Comparison of ENCODE assay signal across 32 cellular contexts in the genomic region with DNA sequence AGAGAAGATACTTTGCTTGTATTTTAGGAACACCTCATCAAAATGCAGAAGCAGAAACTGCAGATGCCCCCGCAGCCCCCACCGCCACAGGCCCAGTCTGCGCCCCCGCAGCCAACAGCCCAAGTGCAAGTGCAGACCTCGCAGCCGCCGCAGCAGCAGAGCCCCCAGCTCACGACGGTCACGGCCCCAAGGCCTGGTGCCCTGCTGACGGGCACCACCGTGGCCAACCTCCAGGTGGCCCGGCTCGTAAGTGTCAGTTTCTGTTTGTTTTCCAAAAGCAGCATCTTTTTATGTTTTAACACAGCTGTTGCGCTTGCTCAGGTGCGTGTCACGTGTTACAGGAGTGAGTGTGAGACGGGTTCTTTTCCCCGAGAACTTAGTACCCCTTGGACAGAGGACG.
DNase-seq lines count a peak whose midpoint lies in the region; ATAC-seq and TF ChIP-seq lines count a peak whose summit lies in the region.
"Had no signal": no experiment of that assay in that cellular context is flagged by ENCODE, and none has a peak within 500 bp of the region (broad histone marks: within the 10 kb centered on the region; RNA-seq: fewer than 3 reads in every experiment).

No MANE protein-coding gene starts in this region.

- H3K4me2 ChIP-seq in OCI-LY7 (ENCODE audit: low read length): peak overlapping the region; percentile 56
- H3K4me2 ChIP-seq: KMS-11 had no signal

- H3K9me3 Mint-ChIP-seq in activated T-cell treated with anti-CD3 and anti-CD28 coated beads, Interleukin-2, amount 50 U/mL, for 24 hours: no peaks in the 10 kb centered on the region
- H3K9me3 Mint-ChIP-seq in memory B cell: no peaks in the 10 kb centered on the region
- no peaks in the 10 kb centered on the region for H3K9me3 Mint-ChIP-seq in activated CD4-positive, alpha-beta memory T cell treated with anti-CD3 and anti-CD28 coated beads, Interleukin-2, amount 10 ng/mL, durations not matched to agents 7 days and 5 days
- H3K9me3 Mint-ChIP-seq: activated CD4-positive, alpha-beta memory T cell treated with anti-CD3 and anti-CD28 coated beads for 36 hours; activated naive CD8-positive, alpha-beta T cell treated with anti-CD3 and anti-CD28 coated beads for 36 hours; activated T-helper 2 cell treated with anti-CD3 and anti-CD28 coated beads, Interferon-gamma antibody, Interleukin-2, Interleukin-4, amounts not matched to agents 10 μg/mL and 5 μg/mL and 100 μg/mL, durations not matched to agents 14 hours and 24 hours and 36 hours; CD8-positive, alpha-beta T cell; T-cell; type B pancreatic cell had no signal

- CTCF ChIA-PET in OCI-LY7 (lab: Charles Lee; ENCODE audit: unreplicated experiment): interaction anchor here (0.6 kb wide), 1 partner anchor 123 kb away, joined by 3 read pairs; no protein-coding TSS in a partner anchor
- CTCF ChIA-PET in activated CD4-positive, alpha-beta memory T cell treated with anti-CD3 and anti-CD28 coated beads, Interleukin-2, amount 10 ng/mL, durations not matched to agents 7 days and 5 days (lab: Charles Lee): interaction anchor here (1.8 kb wide), 1 partner anchor 350 kb away, joined by 4 read pairs; no protein-coding TSS in a partner anchor

- H3K79me2 ChIP-seq in OCI-LY7 (ENCODE audit: insufficient read depth, low read depth, low read length): no peaks in the 10 kb centered on the region

- H3K27me3 Mint-ChIP-seq in activated T-cell treated with anti-CD3 and anti-CD28 coated beads, Interleukin-2, amount 50 U/mL, for 24 hours: no peaks in the 10 kb centered on the region
- no peaks in the 10 kb centered on the region for H3K27me3 Mint-ChIP-seq in memory B cell
- H3K27me3 Mint-ChIP-seq in activated CD4-positive, alpha-beta memory T cell treated with anti-CD3 and anti-CD28 coated beads, Interleukin-2, amount 10 ng/mL, durations not matched to agents 7 days and 5 days: no peaks in the 10 kb centered on the region
- H3K27me3 Mint-ChIP-seq: activated CD4-positive, alpha-beta memory T cell treated with anti-CD3 and anti-CD28 coated beads for 36 hours; activated naive CD8-positive, alpha-beta T cell treated with anti-CD3 and anti-CD28 coated beads for 36 hours; progenitor cell of endocrine pancreas; T-cell; type B pancreatic cell had no signal

- peak overlapping the region; percentile 71 for H3K27ac ChIP-seq in OCI-LY7 (ENCODE audit: low read depth, low read length, poor library complexity, severe bottlenecking)
- H3K27ac ChIP-seq: breast epithelium, KMS-11, right lobe of liver, RWPE1 had no signal

- peak; percentile 54 for ATAC-seq in memory B cell (ENCODE audit: low read depth)
- ATAC-seq: CD8-positive, alpha-beta T cell; left lobe of liver; right lobe of liver; T-cell had no signal

- H3K9me3 ChIP-seq in OCI-LY7 (ENCODE audit: low read length): no peaks in the 10 kb centered on the region
- H3K9me3 ChIP-seq: breast epithelium, right lobe of liver had no signal

- no TSS peak for BruUV-seq in OCI-LY7 (replicated peaks; lab: Mats Ljungman, UMichigan)

- intact Hi-C loops in OCI-LY7 (cut with micrococcal nuclease; ENCODE audit: unreplicated experiment): loop anchor here (10.0 kb wide), 2 partner anchors 140 to 1190 kb away; partner anchors contain the start of genes PUS1 and RAN

- H3K4me1 ChIP-seq in OCI-LY7 (ENCODE audit: insufficient read depth, low read length, poor library complexity, severe bottlenecking): peaks cover 48% of the 10 kb centered on the region
- H3K4me1 ChIP-seq: breast epithelium, right lobe of liver had no signal

- peak overlapping the region; percentile 13 for H3K4me3 ChIP-seq in OCI-LY7 (ENCODE audit: low read depth, low read length, poor library complexity, severe bottlenecking)
- no peak overlapping the region for H3K4me3 ChIP-seq in foreskin fibroblast (ENCODE audit: low read depth in 1 of 2, low read length in 2 of 2)
- H3K4me3 ChIP-seq in H7 (ENCODE audit: insufficient read depth, low read depth, low read length): no peak overlapping the region
- H3K4me3 ChIP-seq: breast epithelium, right lobe of liver had no signal

- POLR2A ChIA-PET in OCI-LY7 (lab: Charles Lee): interaction anchor here (2.2 kb wide), 1 partner anchor 9 kb away, joined by 7 read pairs; no protein-coding TSS in a partner anchor
- POLR2A ChIA-PET in activated CD4-positive, alpha-beta memory T cell treated with anti-CD3 and anti-CD28 coated beads, Interleukin-2, amount 10 ng/mL, durations not matched to agents 7 days and 5 days (lab: Charles Lee): interaction anchor here (0.8 to 1.1 kb wide), 2 partner anchors 10 to 349 kb away, joined by 3 read pairs; no protein-coding TSS in a partner anchor

- H3K27ac Mint-ChIP-seq in activated T-cell treated with anti-CD3 and anti-CD28 coated beads, Interleukin-2, amount 50 U/mL, for 24 hours: peak overlapping the region; percentile 44
- H3K27ac Mint-ChIP-seq in memory B cell: peak overlapping the region; percentile 87
- H3K27ac Mint-ChIP-seq in activated CD4-positive, alpha-beta memory T cell treated with anti-CD3 and anti-CD28 coated beads, Interleukin-2, amount 10 ng/mL, durations not matched to agents 7 days and 5 days: no peak overlapping the region
- H3K27ac Mint-ChIP-seq: activated CD4-positive, alpha-beta memory T cell treated with anti-CD3 and anti-CD28 coated beads for 36 hours; activated naive CD8-positive, alpha-beta T cell treated with anti-CD3 and anti-CD28 coated beads for 36 hours; activated T-helper 2 cell treated with anti-CD3 and anti-CD28 coated beads, Interferon-gamma antibody, Interleukin-2, Interleukin-4, amounts not matched to agents 10 μg/mL and 5 μg/mL and 100 μg/mL, durations not matched to agents 14 hours and 24 hours and 36 hours; type B pancreatic cell had no signal

- peaks cover 61% of the 10 kb centered on the region for H3K36me3 ChIP-seq in OCI-LY7 (ENCODE audit: insufficient read depth, low read length)
- peaks cover 29% of the 10 kb centered on the region for H3K36me3 ChIP-seq in H7 (replicated peaks; ENCODE audit: control insufficient read depth, insufficient read depth, low read length)

- no peak overlapping the region for H2AFZ ChIP-seq in OCI-LY7 (ENCODE audit: low read length)

- H3K4me1 Mint-ChIP-seq in activated T-cell treated with anti-CD3 and anti-CD28 coated beads, Interleukin-2, amount 50 U/mL, for 24 hours (ENCODE audit: low read depth): peaks cover 26% of the 10 kb centered on the region
- peaks cover 29% of the 10 kb centered on the region for H3K4me1 Mint-ChIP-seq in memory B cell
- H3K4me1 Mint-ChIP-seq in activated CD4-positive, alpha-beta memory T cell treated with anti-CD3 and anti-CD28 coated beads, Interleukin-2, amount 10 ng/mL, durations not matched to agents 7 days and 5 days: peaks cover 25% of the 10 kb centered on the region

- H3K9me2 ChIP-seq in OCI-LY7 (ENCODE audit: insufficient read depth, low read length): no peaks in the 10 kb centered on the region

- no peak overlapping the region for H3K4me3 Mint-ChIP-seq in activated T-cell treated with anti-CD3 and anti-CD28 coated beads, Interleukin-2, amount 50 U/mL, for 24 hours
- peak overlapping the region; percentile 77 for H3K4me3 Mint-ChIP-seq in memory B cell
- H3K4me3 Mint-ChIP-seq in activated CD4-positive, alpha-beta memory T cell treated with anti-CD3 and anti-CD28 coated beads, Interleukin-2, amount 10 ng/mL, durations not matched to agents 7 days and 5 days: no peak overlapping the region
- H3K4me3 Mint-ChIP-seq: activated CD4-positive, alpha-beta memory T cell treated with anti-CD3 and anti-CD28 coated beads for 36 hours; activated naive CD8-positive, alpha-beta T cell treated with anti-CD3 and anti-CD28 coated beads for 36 hours; CD8-positive, alpha-beta T cell; T-cell; type B pancreatic cell had no signal

- DNase-seq in activated T-cell treated with anti-CD3 and anti-CD28 coated beads, Interleukin-2, amount 50 U/mL, for 24 hours: no peak
- DNase-seq in activated T-cell treated with anti-CD3 and anti-CD28 coated beads for 4 hours (no peak), OCI-LY7 (ENCODE audit: low spot score) (peak; percentile 74), memory B cell (ENCODE audit: low spot score in 2 of 2) (no peak), foreskin fibroblast (no peak), H7 (no peak), foreskin melanocyte (no peak)
- DNase-seq in activated CD4-positive, alpha-beta memory T cell treated with anti-CD3 and anti-CD28 coated beads, Interleukin-2, amount 10 ng/mL, durations not matched to agents 7 days and 5 days: no peak
- DNase-seq: activated CD4-positive, alpha-beta memory T cell treated with anti-CD3 and anti-CD28 coated beads for 36 hours; activated CD4-positive, CD25-positive, alpha-beta regulatory T cell treated with anti-CD3 and anti-CD28 coated beads, Interleukin-2, amount 50 U/mL, for 72 hours; activated naive CD8-positive, alpha-beta T cell treated with anti-CD3 and anti-CD28 coated beads for 36 hours; anterior cingulate cortex; CD8-positive, alpha-beta T cell; hypothalamus; mesenchymal stem cell; MM.1S; NCI-H1105 treated with DMSO at 0.1 percent for 48 hours; NCI-H187 treated with DMSO at 0.1 percent for 48 hours; NCI-H2171; NCI-H510A; nucleus accumbens; right lobe of liver; stimulated activated CD4-positive, alpha-beta T cell treated with anti-CD3 and anti-CD28 coated beads, Interleukin-12 subunit alpha, Interleukin-12 subunit beta, amount 100 ng/mL, for 4 hours; stimulated activated CD4-positive, alpha-beta T cell treated with anti-CD3 and anti-CD28 coated beads, Interleukin-4, amount 100 ng/mL, for 1 hour had no signal

- no peaks in the 10 kb centered on the region for H3K27me3 ChIP-seq in H7 (ENCODE audit: control insufficient read depth, insufficient read depth, low read length)
- H3K27me3 ChIP-seq: breast epithelium, right lobe of liver had no signal

- H3K36me3 Mint-ChIP-seq in activated T-cell treated with anti-CD3 and anti-CD28 coated beads, Interleukin-2, amount 50 U/mL, for 24 hours (ENCODE audit: low read depth): peaks cover 97% of the 10 kb centered on the region
- peaks cover 22% of the 10 kb centered on the region for H3K36me3 Mint-ChIP-seq in memory B cell
- H3K36me3 Mint-ChIP-seq in activated CD4-positive, alpha-beta memory T cell treated with anti-CD3 and anti-CD28 coated beads, Interleukin-2, amount 10 ng/mL, durations not matched to agents 7 days and 5 days (ENCODE audit: low read depth): peaks cover 49% of the 10 kb centered on the region
- H3K36me3 Mint-ChIP-seq: type B pancreatic cell had no signal

- no peaks in the 10 kb centered on the region for H4K20me1 ChIP-seq in OCI-LY7 (ENCODE audit: insufficient read depth, low read length)

- TF ChIP-seq CTCF in OCI-LY7 (conservative IDR thresholded peaks at IDR 0.05; ENCODE audit: low read length): no peak
- TF ChIP-seq CTCF in foreskin fibroblast (IDR thresholded peaks at IDR 0.05; ENCODE audit: low read depth, low read length): no peak
